Comparison of ENCODE assay signal across 1 cellular context in the genomic region with DNA sequence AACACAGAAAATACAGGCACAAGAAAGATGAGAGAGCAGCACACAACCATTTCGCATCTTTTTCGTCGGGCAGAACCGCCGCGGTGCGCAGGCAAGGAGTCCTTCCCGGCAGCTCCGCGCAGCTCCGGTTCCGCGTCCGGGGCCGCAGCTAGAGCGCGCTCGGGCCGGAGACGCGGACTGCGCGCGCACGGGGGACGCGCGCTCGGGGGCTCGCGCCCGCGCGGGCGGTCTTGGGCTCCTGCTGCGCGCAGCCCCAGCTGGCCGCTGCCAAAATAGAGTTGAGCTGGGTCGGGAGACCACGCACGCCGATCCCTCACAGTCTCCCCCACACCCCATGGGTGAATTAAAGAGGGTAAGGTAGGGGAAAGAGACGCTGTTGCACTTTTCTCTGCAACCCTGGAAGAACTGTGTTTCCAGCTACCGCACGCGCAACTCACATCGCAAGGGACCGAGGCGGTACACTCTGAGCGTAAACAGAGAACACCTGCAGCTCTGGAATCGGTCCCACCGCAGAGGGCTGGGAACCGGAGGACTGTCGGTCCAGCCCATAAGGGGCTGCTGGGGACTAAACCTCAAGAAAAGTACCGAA.
TF ChIP-seq lines count a peak whose summit lies in the region.

No MANE protein-coding gene starts in this region.

TF ChIP-seq in GM12878, 131 proteins besides CTCF, POLR2A, EP300 and RAD21 (continued from another document):
- TF ChIP-seq, protein P1, sequence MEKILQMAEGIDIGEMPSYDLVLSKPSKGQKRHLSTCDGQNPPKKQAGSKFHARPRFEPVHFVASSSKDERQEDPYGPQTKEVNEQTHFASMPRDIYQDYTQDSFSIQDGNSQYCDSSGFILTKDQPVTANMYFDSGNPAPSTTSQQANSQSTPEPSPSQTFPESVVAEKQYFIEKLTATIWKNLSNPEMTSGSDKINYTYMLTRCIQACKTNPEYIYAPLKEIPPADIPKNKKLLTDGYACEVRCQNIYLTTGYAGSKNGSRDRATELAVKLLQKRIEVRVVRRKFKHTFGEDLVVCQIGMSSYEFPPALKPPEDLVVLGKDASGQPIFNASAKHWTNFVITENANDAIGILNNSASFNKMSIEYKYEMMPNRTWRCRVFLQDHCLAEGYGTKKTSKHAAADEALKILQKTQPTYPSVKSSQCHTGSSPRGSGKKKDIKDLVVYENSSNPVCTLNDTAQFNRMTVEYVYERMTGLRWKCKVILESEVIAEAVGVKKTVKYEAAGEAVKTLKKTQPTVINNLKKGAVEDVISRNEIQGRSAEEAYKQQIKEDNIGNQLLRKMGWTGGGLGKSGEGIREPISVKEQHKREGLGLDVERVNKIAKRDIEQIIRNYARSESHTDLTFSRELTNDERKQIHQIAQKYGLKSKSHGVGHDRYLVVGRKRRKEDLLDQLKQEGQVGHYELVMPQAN (conservative IDR thresholded peaks at IDR 0.05), result no peak
